Comparison of ENCODE assay signal across 2 cellular contexts in the genomic region with DNA sequence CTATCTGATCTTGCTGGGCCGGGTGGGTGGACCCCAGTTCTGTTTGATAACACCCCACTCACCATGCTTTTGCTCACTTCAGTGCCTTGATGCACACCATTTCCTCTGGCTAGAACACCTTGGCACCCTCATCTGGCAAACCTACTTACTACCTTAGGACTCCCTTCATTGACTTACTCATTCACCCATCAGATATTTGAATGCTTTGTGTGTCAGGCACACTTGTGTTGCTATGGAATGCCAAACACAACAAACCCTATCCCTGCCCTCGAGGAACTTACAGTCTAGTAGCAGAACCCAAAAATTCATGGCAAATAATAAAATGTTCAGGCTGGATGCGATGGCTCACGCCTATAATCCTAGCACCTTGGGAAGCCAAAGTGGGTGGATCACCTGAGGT.
TF ChIP-seq lines count a peak whose summit lies in the region.

No MANE protein-coding gene starts in this region.

TF ChIP-seq in IMR-90, 13 proteins besides CTCF, POLR2A, EP300 and RAD21 (continued from another document):
- no peak for TF ChIP-seq MAZ (IDR thresholded peaks at IDR 0.05; ENCODE audit: borderline replicate concordance, low read depth, low read length)
- no peak for TF ChIP-seq MAFK (IDR thresholded peaks at IDR 0.05; ENCODE audit: low read depth, low read length)
- no peak for TF ChIP-seq RCOR1 (IDR thresholded peaks at IDR 0.05; ENCODE audit: insufficient replicate concordance, low read length)
- no peak for TF ChIP-seq SMC3 (IDR thresholded peaks at IDR 0.05; ENCODE audit: low read depth, low read length)
- TF ChIP-seq, protein P1, sequence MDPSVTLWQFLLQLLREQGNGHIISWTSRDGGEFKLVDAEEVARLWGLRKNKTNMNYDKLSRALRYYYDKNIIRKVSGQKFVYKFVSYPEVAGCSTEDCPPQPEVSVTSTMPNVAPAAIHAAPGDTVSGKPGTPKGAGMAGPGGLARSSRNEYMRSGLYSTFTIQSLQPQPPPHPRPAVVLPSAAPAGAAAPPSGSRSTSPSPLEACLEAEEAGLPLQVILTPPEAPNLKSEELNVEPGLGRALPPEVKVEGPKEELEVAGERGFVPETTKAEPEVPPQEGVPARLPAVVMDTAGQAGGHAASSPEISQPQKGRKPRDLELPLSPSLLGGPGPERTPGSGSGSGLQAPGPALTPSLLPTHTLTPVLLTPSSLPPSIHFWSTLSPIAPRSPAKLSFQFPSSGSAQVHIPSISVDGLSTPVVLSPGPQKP (IDR thresholded peaks at IDR 0.05; ENCODE audit: borderline replicate concordance, low read depth, low read length): no peak

TF ChIP-seq in HEK293T, 16 proteins besides CTCF, POLR2A, EP300 and RAD21 (continued from another document):
- no peak for TF ChIP-seq FOXM1 (IDR thresholded peaks at IDR 0.05; ENCODE audit: borderline replicate concordance)
- no peak for TF ChIP-seq BHLHE40 (IDR thresholded peaks at IDR 0.05; ENCODE audit: borderline replicate concordance)
- no peak for TF ChIP-seq NFRKB (IDR thresholded peaks at IDR 0.05)
